In the genomic region with DNA sequence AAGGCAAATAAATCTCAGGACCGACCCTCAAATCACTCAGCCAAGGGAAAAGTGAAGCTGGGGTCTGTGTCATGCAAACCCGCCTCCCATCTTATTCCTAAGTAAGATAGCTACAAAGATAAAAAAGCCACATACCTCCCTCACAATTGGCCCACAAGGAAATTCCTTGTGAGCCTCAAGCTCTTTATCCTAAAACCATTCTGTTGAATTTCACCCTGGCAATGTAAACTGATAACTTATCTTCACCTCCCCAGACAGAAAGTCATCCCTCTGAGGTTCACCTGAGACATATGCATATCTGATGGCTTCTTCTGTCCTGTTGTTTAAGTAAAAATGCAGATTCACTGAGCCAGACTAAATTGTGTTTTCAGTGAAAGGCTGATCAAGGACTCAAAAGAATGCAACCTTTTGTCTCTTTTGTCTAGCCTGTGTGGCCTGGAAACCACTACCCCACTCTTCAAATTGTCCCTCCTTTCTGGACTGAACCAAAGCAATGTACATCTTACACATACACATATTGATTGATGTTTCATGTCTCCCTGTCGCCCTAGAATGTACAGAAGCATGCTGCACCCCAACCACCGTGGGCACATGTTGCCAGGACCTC, we compare ENCODE assay signal across 1 cellular context.
TF ChIP-seq lines count a peak whose summit lies in the region.

No MANE protein-coding gene starts in this region.

TF ChIP-seq in GM23338, 12 proteins besides CTCF, POLR2A, EP300 and RAD21 (continued from another document):
- TF ChIP-seq, protein P1, sequence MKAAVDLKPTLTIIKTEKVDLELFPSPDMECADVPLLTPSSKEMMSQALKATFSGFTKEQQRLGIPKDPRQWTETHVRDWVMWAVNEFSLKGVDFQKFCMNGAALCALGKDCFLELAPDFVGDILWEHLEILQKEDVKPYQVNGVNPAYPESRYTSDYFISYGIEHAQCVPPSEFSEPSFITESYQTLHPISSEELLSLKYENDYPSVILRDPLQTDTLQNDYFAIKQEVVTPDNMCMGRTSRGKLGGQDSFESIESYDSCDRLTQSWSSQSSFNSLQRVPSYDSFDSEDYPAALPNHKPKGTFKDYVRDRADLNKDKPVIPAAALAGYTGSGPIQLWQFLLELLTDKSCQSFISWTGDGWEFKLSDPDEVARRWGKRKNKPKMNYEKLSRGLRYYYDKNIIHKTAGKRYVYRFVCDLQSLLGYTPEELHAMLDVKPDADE (IDR thresholded peaks at IDR 0.05), result no peak
- TF ChIP-seq, protein P2, sequence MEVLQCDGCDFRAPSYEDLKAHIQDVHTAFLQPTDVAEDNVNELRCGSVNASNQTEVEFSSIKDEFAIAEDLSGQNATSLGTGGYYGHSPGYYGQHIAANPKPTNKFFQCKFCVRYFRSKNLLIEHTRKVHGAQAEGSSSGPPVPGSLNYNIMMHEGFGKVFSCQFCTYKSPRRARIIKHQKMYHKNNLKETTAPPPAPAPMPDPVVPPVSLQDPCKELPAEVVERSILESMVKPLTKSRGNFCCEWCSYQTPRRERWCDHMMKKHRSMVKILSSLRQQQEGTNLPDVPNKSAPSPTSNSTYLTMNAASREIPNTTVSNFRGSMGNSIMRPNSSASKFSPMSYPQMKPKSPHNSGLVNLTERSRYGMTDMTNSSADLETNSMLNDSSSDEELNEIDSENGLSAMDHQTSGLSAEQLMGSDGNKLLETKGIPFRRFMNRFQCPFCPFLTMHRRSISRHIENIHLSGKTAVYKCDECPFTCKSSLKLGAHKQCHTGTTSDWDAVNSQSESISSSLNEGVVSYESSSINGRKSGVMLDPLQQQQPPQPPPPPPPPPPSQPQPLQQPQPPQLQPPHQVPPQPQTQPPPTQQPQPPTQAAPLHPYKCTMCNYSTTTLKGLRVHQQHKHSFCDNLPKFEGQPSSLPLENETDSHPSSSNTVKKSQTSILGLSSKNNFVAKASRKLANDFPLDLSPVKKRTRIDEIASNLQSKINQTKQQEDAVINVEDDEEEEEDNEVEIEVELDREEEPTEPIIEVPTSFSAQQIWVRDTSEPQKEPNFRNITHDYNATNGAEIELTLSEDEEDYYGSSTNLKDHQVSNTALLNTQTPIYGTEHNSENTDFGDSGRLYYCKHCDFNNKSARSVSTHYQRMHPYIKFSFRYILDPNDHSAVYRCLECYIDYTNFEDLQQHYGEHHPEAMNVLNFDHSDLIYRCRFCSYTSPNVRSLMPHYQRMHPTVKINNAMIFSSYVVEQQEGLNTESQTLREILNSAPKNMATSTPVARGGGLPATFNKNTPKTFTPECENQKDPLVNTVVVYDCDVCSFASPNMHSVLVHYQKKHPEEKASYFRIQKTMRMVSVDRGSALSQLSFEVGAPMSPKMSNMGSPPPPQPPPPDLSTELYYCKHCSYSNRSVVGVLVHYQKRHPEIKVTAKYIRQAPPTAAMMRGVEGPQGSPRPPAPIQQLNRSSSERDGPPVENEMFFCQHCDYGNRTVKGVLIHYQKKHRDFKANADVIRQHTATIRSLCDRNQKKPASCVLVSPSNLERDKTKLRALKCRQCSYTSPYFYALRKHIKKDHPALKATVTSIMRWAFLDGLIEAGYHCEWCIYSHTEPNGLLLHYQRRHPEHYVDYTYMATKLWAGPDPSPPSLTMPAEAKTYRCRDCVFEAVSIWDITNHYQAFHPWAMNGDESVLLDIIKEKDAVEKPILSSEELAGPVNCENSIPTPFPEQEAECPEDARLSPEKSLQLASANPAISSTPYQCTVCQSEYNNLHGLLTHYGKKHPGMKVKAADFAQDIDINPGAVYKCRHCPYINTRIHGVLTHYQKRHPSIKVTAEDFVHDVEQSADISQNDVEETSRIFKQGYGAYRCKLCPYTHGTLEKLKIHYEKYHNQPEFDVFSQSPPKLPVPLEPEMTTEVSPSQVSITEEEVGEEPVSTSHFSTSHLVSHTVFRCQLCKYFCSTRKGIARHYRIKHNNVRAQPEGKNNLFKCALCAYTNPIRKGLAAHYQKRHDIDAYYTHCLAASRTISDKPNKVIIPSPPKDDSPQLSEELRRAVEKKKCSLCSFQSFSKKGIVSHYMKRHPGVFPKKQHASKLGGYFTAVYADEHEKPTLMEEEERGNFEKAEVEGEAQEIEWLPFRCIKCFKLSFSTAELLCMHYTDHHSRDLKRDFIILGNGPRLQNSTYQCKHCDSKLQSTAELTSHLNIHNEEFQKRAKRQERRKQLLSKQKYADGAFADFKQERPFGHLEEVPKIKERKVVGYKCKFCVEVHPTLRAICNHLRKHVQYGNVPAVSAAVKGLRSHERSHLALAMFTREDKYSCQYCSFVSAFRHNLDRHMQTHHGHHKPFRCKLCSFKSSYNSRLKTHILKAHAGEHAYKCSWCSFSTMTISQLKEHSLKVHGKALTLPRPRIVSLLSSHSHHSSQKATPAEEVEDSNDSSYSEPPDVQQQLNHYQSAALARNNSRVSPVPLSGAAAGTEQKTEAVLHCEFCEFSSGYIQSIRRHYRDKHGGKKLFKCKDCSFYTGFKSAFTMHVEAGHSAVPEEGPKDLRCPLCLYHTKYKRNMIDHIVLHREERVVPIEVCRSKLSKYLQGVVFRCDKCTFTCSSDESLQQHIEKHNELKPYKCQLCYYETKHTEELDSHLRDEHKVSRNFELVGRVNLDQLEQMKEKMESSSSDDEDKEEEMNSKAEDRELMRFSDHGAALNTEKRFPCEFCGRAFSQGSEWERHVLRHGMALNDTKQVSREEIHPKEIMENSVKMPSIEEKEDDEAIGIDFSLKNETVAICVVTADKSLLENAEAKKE (CRISPR knock-in tag; IDR thresholded peaks at IDR 0.05), result no peak
- no peak for TF ChIP-seq STAT1 (IDR thresholded peaks at IDR 0.05; ENCODE audit: unreplicated experiment)
- TF ChIP-seq NANOG (IDR thresholded peaks at IDR 0.05; ENCODE audit: borderline replicate concordance), result no peak
- no peak for TF ChIP-seq ZNF114 (CRISPR knock-in tag; IDR thresholded peaks at IDR 0.05)
- TF ChIP-seq JUNB (IDR thresholded peaks at IDR 0.05; ENCODE audit: unreplicated experiment), result no peak
- TF ChIP-seq POLR2AphosphoS5 (IDR thresholded peaks at IDR 0.05; ENCODE audit: low read depth), result no peak
- TF ChIP-seq, protein P3, sequence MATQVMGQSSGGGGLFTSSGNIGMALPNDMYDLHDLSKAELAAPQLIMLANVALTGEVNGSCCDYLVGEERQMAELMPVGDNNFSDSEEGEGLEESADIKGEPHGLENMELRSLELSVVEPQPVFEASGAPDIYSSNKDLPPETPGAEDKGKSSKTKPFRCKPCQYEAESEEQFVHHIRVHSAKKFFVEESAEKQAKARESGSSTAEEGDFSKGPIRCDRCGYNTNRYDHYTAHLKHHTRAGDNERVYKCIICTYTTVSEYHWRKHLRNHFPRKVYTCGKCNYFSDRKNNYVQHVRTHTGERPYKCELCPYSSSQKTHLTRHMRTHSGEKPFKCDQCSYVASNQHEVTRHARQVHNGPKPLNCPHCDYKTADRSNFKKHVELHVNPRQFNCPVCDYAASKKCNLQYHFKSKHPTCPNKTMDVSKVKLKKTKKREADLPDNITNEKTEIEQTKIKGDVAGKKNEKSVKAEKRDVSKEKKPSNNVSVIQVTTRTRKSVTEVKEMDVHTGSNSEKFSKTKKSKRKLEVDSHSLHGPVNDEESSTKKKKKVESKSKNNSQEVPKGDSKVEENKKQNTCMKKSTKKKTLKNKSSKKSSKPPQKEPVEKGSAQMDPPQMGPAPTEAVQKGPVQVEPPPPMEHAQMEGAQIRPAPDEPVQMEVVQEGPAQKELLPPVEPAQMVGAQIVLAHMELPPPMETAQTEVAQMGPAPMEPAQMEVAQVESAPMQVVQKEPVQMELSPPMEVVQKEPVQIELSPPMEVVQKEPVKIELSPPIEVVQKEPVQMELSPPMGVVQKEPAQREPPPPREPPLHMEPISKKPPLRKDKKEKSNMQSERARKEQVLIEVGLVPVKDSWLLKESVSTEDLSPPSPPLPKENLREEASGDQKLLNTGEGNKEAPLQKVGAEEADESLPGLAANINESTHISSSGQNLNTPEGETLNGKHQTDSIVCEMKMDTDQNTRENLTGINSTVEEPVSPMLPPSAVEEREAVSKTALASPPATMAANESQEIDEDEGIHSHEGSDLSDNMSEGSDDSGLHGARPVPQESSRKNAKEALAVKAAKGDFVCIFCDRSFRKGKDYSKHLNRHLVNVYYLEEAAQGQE (IDR thresholded peaks at IDR 0.05; ENCODE audit: unreplicated experiment), result no peak
- TF ChIP-seq ZNF331 (CRISPR knock-in tag; IDR thresholded peaks at IDR 0.05; ENCODE audit: low read depth), result no peak
- TF ChIP-seq EZH2 (IDR thresholded peaks at IDR 0.05; ENCODE audit: low read depth, unreplicated experiment), result no peak
- no peak for TF ChIP-seq CREB1 (CRISPR knock-in tag; IDR thresholded peaks at IDR 0.05; ENCODE audit: low read depth)
TF ChIP-seq in GM23338: peak in this region for 0.
